8 cellular contexts compared by ENCODE assay signal in the genomic region with DNA sequence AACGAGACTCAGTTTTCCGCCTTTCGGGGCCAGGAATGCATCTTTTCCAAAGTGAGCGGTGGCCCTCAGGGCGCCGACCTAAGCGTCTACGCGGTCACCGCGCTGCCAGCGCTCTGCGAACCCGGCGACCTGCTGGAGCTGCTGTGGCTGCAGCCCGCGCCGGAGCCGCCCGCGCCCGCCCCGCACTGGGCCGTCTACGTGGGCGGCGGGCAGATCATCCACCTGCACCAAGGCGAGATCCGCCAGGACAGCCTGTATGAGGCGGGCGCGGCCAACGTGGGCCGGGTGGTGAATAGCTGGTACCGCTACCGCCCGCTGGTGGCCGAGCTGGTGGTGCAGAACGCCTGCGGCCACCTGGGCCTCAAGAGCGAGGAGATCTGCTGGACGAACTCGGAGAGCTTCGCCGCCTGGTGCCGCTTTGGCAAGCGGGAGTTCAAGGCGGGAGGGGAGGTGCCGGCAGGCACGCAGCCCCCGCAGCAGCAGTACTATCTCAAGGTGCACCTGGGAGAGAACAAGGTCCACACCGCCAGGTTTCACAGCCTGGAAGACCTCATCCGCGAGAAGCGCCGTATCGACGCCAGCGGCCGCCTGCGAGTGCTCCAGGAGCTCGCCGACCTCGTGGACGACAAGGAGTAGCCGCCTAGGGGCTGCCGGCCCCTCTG. TPM values are rescaled to one million over a fixed set of nuclear protein-coding genes. Genes with fewer than 3 reads are reported as not detected.
A peak's percentile ranks its signal among the peaks of the same experiment; 100 is the strongest.
DNase-seq lines count a peak whose midpoint lies in the region; FAIRE-seq lines count a peak whose summit lies in the region.

No MANE protein-coding gene starts in this region.

- H3K27me3 Mint-ChIP-seq in T-helper 2 cell treated with Interferon-gamma antibody and Interleukin-4, amounts not matched to agents 5 μg/mL and 100 μg/mL, for 36 hours (ENCODE audit: low read depth), result peaks cover 61% of the 10 kb centered on the region

- no peaks in the 10 kb centered on the region for H3K9me3 Mint-ChIP-seq in T-helper 2 cell treated with Interferon-gamma antibody and Interleukin-4, amounts not matched to agents 5 μg/mL and 100 μg/mL, for 36 hours

- H3K79me2 ChIP-seq in GM23248 (ENCODE audit: insufficient read depth), result no peaks in the 10 kb centered on the region

- no peaks in the 10 kb centered on the region for H4K20me1 ChIP-seq in GM23248 (ENCODE audit: insufficient read depth)

- WGBS in GM23248 (ENCODE audit: low coverage in 1 of 2, low lambda C conversion rate in 2 of 2, missing lambda C conversion rate in 2 of 2), 2 experiments, result 3 to 5% methylated on average over 50 to 54 of the region's 67 CpGs

- no peaks in the 10 kb centered on the region for H3K9me2 ChIP-seq in GM23248 (ENCODE audit: insufficient read depth)

- H2AFZ ChIP-seq in GM23248, result peak overlapping the region; percentile 90

- no peaks in the 10 kb centered on the region for H3K4me1 Mint-ChIP-seq in T-helper 2 cell treated with Interferon-gamma antibody and Interleukin-4, amounts not matched to agents 5 μg/mL and 100 μg/mL, for 36 hours (ENCODE audit: low read depth)

- H3K9ac ChIP-seq in GM23248 (peak overlapping the region; percentile 63; the same call in 1 of the 2 replicates), skeletal muscle tissue (ENCODE audit: low read depth in 1 of 3, low read length in 3 of 3) (peak overlapping the region in 2 of 3 donors; percentile 41 to 61)

- H3K4me3 Mint-ChIP-seq in T-helper 2 cell treated with Interferon-gamma antibody and Interleukin-4, amounts not matched to agents 5 μg/mL and 100 μg/mL, for 36 hours, result no peak overlapping the region

- H3K4me1 ChIP-seq in GM23248 (ENCODE audit: insufficient read depth) (no peaks in the 10 kb centered on the region), skeletal muscle tissue (ENCODE audit: control insufficient read depth in 3 of 3, insufficient read depth in 3 of 3, low read length in 3 of 3) (peaks cover 29 to 32% (median 31%) of the 10 kb centered on the region in 3 donors)

- no peaks in the 10 kb centered on the region for H3F3A ChIP-seq in GM23248 (ENCODE audit: insufficient read depth)

- DNase-seq in Caki2 (ENCODE audit: low read depth) (peak; percentile 83), GM23248 (peak; percentile 92), NCI-H2196 treated with DMSO at 0.1 percent for 48 hours (lab: John Stamatoyannopoulos, UW; ENCODE audit: unreplicated experiment) (peak; percentile 77), caudate nucleus (lab: John Stamatoyannopoulos, UW) (peak in 50 of 61 donors; percentile 5 to 76 (median 42)), islet precursor cell (peak; percentile 94), RCC 7860 (ENCODE audit: low spot score) (no peak)
- DNase-seq in T-helper 2 cell treated with Interferon-gamma antibody and Interleukin-4, amounts not matched to agents 5 μg/mL and 100 μg/mL, for 36 hours (ENCODE audit: low spot score), result no peak

- H3K9me3 ChIP-seq in GM23248 (ENCODE audit: low read depth), result no peaks in the 10 kb centered on the region
- H3K9me3 ChIP-seq in skeletal muscle tissue (ENCODE audit: control insufficient read depth in 3 of 3, low read length in 3 of 3), result no peaks in the 10 kb centered on the region

- no peaks in the 10 kb centered on the region for H3K36me3 ChIP-seq in GM23248 (ENCODE audit: low read depth)
- H3K36me3 ChIP-seq in skeletal muscle tissue (ENCODE audit: control insufficient read depth in 3 of 3, insufficient read depth in 3 of 3, low read length in 3 of 3), result no peaks in the 10 kb centered on the region

- no peak for FAIRE-seq in RCC 7860 (lab: Jason Lieb, UNC)

- in situ Hi-C loops in Caki2 (cut with HindIII; ENCODE audit: low pct_unique_long_range_greater_than_20kb, low sequenced_read_pairs), result no loop called here
- in situ Hi-C loops in GM23248 (cut with MboI), result no loop called here

- peaks cover 28% of the 10 kb centered on the region for H3K27me3 ChIP-seq in GM23248 (replicated peaks; ENCODE audit: insufficient read depth)
- peaks cover 18 to 36% (median 27%) of the 10 kb centered on the region in 3 donors for H3K27me3 ChIP-seq in skeletal muscle tissue (ENCODE audit: control insufficient read depth in 3 of 3, insufficient read depth in 3 of 3, low read length in 3 of 3)

- no peaks in the 10 kb centered on the region for H3K36me3 Mint-ChIP-seq in T-helper 2 cell treated with Interferon-gamma antibody and Interleukin-4, amounts not matched to agents 5 μg/mL and 100 μg/mL, for 36 hours (ENCODE audit: low read depth)

- H3K4me3 ChIP-seq in GM23248, result peak overlapping the region; percentile 77
- peak overlapping the region; percentile 62 to 74 (median 64) for H3K4me3 ChIP-seq in skeletal muscle tissue (ENCODE audit: low read length in 3 of 3)

- H3K27ac ChIP-seq in GM23248 (no peak overlapping the region), caudate nucleus (ENCODE audit: low read depth, low read length) (peak overlapping the region; percentile 78), skeletal muscle tissue (ENCODE audit: low read depth, low read length) (no peak overlapping the region)

- H3K4me2 ChIP-seq in GM23248 (ENCODE audit: unreplicated experiment), result peak overlapping the region; percentile 95

- no peak overlapping the region for H3K27ac Mint-ChIP-seq in T-helper 2 cell treated with Interferon-gamma antibody and Interleukin-4, amounts not matched to agents 5 μg/mL and 100 μg/mL, for 36 hours

RNA-seq across cellular contexts. Expression of gene LRATD1, which starts 1.8 kb away (rescaled TPM):
- total RNA-seq in Caki2 (2014; rRNA removed; shearing (Covaris generic); ENCODE audit: low replicate concordance), result 1.2 and 1.9 TPM in 2 replicates
- 0.63 and 1.2 TPM in 2 replicates for total RNA-seq in GM23248 (2014; rRNA removed; shearing (Covaris generic))
- 0.86 and 1.3 TPM in 2 replicates for polyA plus RNA-seq in GM23248 (2016; fragmentation: Nextera tagmentation; extraction: Ambion mirVana)
- 5.2 TPM for total RNA-seq in skeletal muscle tissue

Comparison
In these comparisons a context has a peak if more than half of its experiments do, and no peak if none do; other contexts are left out.
1. DNase-seq: peak in Caki2 (single experiment), GM23248 (single experiment), NCI-H2196 treated with DMSO at 0.1 percent for 48 hours (single experiment), caudate nucleus (50 of 61) and islet precursor cell (single experiment); none in T-helper 2 cell treated with Interferon-gamma antibody and Interleukin-4, amounts not matched to agents 5 μg/mL and 100 μg/mL, for 36 hours (single experiment) and RCC 7860 (single experiment).